In genomic region chr11:70038034-70038834, GRCh38 we compare ENCODE assay signal across 21 cellular contexts. TPM values are rescaled to one million over a fixed set of nuclear protein-coding genes. Genes with fewer than 3 reads are reported as not detected.
A peak's percentile ranks its signal among the peaks of the same experiment; 100 is the strongest.
DNase-seq lines count a peak whose midpoint lies in the region; FAIRE-seq and TF ChIP-seq lines count a peak whose summit lies in the region.
"Had no signal": no experiment of that assay in that cellular context is flagged by ENCODE, and none has a peak within 500 bp of the region (broad histone marks: within the 10 kb centered on the region; RNA-seq: fewer than 3 reads in every experiment).

No MANE protein-coding gene starts in this region.

- TF ChIP-seq CTCF in bronchial epithelial cell (IDR thresholded peaks at IDR 0.05; ENCODE audit: insufficient read depth, low read length, severe bottlenecking) (no peak), PC-9 (conservative IDR thresholded peaks at IDR 0.05) (no peak), mammary epithelial cell (conservative IDR thresholded peaks at IDR 0.05 in 1 of 2, IDR thresholded peaks at IDR 0.05 in 1 of 2; ENCODE audit: extremely low read depth in 1 of 2, insufficient read depth in 1 of 2, low read depth in 1 of 2, low read length in 2 of 2) (no peak)

- H3K4me3 ChIP-seq in bronchial epithelial cell (ENCODE audit: low read depth, low read length) (no peak overlapping the region), trophoblast cell (ENCODE audit: low read depth, low read length) (no peak overlapping the region), PC-9 (no peak overlapping the region), mammary epithelial cell (replicated peaks in 1 of 3; ENCODE audit: insufficient read depth in 1 of 3, low read depth in 2 of 3, low read length in 3 of 3) (no peak overlapping the region)
- H3K4me3 ChIP-seq: GM23338, MG63, SJCRH30 had no signal

- POLR2A ChIA-PET in PC-9 (lab: Charles Lee; ENCODE audit: unreplicated experiment): no interaction called here

- H4K91ac ChIP-seq in trophoblast cell (ENCODE audit: low read depth, low read length): no peak overlapping the region

- H3K79me2 ChIP-seq in trophoblast cell (ENCODE audit: control insufficient read depth, insufficient read depth, low read length, poor library complexity) (no peaks in the 10 kb centered on the region), PC-9 (ENCODE audit: low read depth) (no peaks in the 10 kb centered on the region), mammary epithelial cell (ENCODE audit: insufficient read depth, low read length) (no peaks in the 10 kb centered on the region)

- H3F3A ChIP-seq in PC-9 (ENCODE audit: insufficient read depth, low read depth): no peaks in the 10 kb centered on the region

- WGBS in trophoblast cell (ENCODE audit: extremely low coverage, insufficient coverage, insufficient read length): no CpG with 5 or more reads among the region's 9 CpGs
- WGBS in mammary epithelial cell (ENCODE audit: low coverage, missing lambda C conversion rate): 89% methylated on average over 9 of the region's 9 CpGs

- no peaks in the 10 kb centered on the region for H3K36me3 ChIP-seq in bronchial epithelial cell (ENCODE audit: control insufficient read depth, insufficient read depth, low read length)
- no peaks in the 10 kb centered on the region for H3K36me3 ChIP-seq in trophoblast cell (ENCODE audit: control insufficient read depth in 1 of 2, insufficient read depth in 2 of 2, low read length in 2 of 2)
- no peaks in the 10 kb centered on the region for H3K36me3 ChIP-seq in PC-9 (ENCODE audit: low read depth)
- H3K36me3 ChIP-seq in mammary epithelial cell (ENCODE audit: insufficient read depth, low read length): no peaks in the 10 kb centered on the region
- H3K36me3 ChIP-seq: MG63, SJCRH30 had no signal

- intact Hi-C loops in PC-9 (cut with micrococcal nuclease; ENCODE audit: unreplicated experiment) (no loop called here), mammary epithelial cell (cut with micrococcal nuclease) (no loop called here)

- no peak overlapping the region for H2AK5ac ChIP-seq in trophoblast cell (ENCODE audit: low read length)

- BruUV-seq in PC-9 (replicated peaks; lab: Mats Ljungman, UMichigan): no TSS peak
- BruUV-seq in mammary epithelial cell (replicated peaks; lab: Mats Ljungman, UMichigan): no TSS peak

- H4K20me1 ChIP-seq in PC-9 (ENCODE audit: insufficient read depth): no peaks in the 10 kb centered on the region
- no peaks in the 10 kb centered on the region for H4K20me1 ChIP-seq in mammary epithelial cell (ENCODE audit: insufficient read depth, low read length)

- H3K14ac ChIP-seq in trophoblast cell (ENCODE audit: low read length): no peak overlapping the region

- no peak overlapping the region for H2BK120ac ChIP-seq in trophoblast cell (ENCODE audit: insufficient read depth, low read length, poor library complexity)

- CTCF ChIA-PET in PC-9 (lab: Charles Lee): no interaction called here
- CTCF ChIA-PET in mammary epithelial cell (lab: Charles Lee; ENCODE audit: low non-redundant PET): no interaction called here

- no peak overlapping the region for H3K4me2 ChIP-seq in trophoblast cell (ENCODE audit: low read length)
- no peak overlapping the region for H3K4me2 ChIP-seq in PC-9
- H3K4me2 ChIP-seq in mammary epithelial cell (ENCODE audit: insufficient read depth, low read depth, low read length): no peak overlapping the region
- H3K4me2 ChIP-seq: GM23338 had no signal

- no peaks in the 10 kb centered on the region for H3K79me1 ChIP-seq in trophoblast cell (ENCODE audit: low read length)

- no peak overlapping the region for H4K8ac ChIP-seq in trophoblast cell (ENCODE audit: low read depth, low read length)

- H3K4me1 ChIP-seq in trophoblast cell (ENCODE audit: control insufficient read depth in 1 of 2, insufficient read depth in 2 of 2, low read length in 2 of 2): no peaks in the 10 kb centered on the region
- H3K4me1 ChIP-seq in PC-9 (replicated peaks; ENCODE audit: insufficient read depth): peaks cover 12% of the 10 kb centered on the region
- H3K4me1 ChIP-seq in mammary epithelial cell (ENCODE audit: insufficient read depth, low read length): no peaks in the 10 kb centered on the region
- H3K4me1 ChIP-seq: SJCRH30 had no signal

- H3K9me2 ChIP-seq in PC-9 (ENCODE audit: insufficient read depth): no peaks in the 10 kb centered on the region

- H2AFZ ChIP-seq in trophoblast cell (ENCODE audit: insufficient read depth, low read length, poor library complexity): no peak overlapping the region
- no peak overlapping the region for H2AFZ ChIP-seq in PC-9
- H2AFZ ChIP-seq in mammary epithelial cell (ENCODE audit: low read depth, low read length): no peak overlapping the region
- H2AFZ ChIP-seq: GM23338 had no signal

- H3K27me3 ChIP-seq in bronchial epithelial cell (ENCODE audit: control insufficient read depth, insufficient read depth, low read length) (no peaks in the 10 kb centered on the region), trophoblast cell (ENCODE audit: insufficient read depth, low read length) (no peaks in the 10 kb centered on the region), PC-9 (ENCODE audit: insufficient read depth, low read depth) (no peaks in the 10 kb centered on the region), mammary epithelial cell (ENCODE audit: insufficient read depth, low read length) (no peaks in the 10 kb centered on the region)
- H3K27me3 ChIP-seq: MG63, SJCRH30 had no signal

- peak; percentile 11 for DNase-seq in activated CD8-positive, alpha-beta memory T cell treated with anti-CD3 and anti-CD28 coated beads for 24 hours
- DNase-seq in activated CD8-positive, alpha-beta memory T cell treated with anti-CD3 and anti-CD28 coated beads, Interleukin-2, amount 50 U/mL, for 4 hours: no peak
- DNase-seq in MV-4-11 (lab: John Stamatoyannopoulos, UW): peak; percentile 95
- DNase-seq in bronchial epithelial cell (ENCODE audit: low read depth): peak; percentile 4
- DNase-seq in trophoblast cell: peak; percentile 4 to 61
- no peak for DNase-seq in PC-9
- no peak for DNase-seq in NCI-H1436 (lab: John Stamatoyannopoulos, UW)
- DNase-seq in mammary epithelial cell: no peak
- DNase-seq: 8988T, DMS53, HFFc6, MG63, NCI-H1417 treated with DMSO at 0.1 percent for 48 hours, NCI-H2029 treated with DMSO at 0.1 percent for 48 hours, NCI-H510A, NCI-H82 had no signal

- dilution Hi-C loops in mammary epithelial cell (cut with HindIII; ENCODE audit: low sequenced_read_pairs): no loop called here

- FAIRE-seq in bronchial epithelial cell (lab: Jason Lieb, UNC): no peak
- FAIRE-seq: GM18507 had no signal

- no peak overlapping the region for H4K12ac ChIP-seq in trophoblast cell (ENCODE audit: low read depth, low read length)

- H3K23ac ChIP-seq in trophoblast cell (ENCODE audit: low read length): no peak overlapping the region

- H3K27ac ChIP-seq in trophoblast cell (ENCODE audit: low read depth, low read length) (no peak overlapping the region), PC-9 (no peak overlapping the region), mammary epithelial cell (ENCODE audit: insufficient read depth, low read depth, low read length) (no peak overlapping the region)
- H3K27ac ChIP-seq: C4-2B, RWPE1, SJCRH30 had no signal

- H2BK12ac ChIP-seq in trophoblast cell (ENCODE audit: low read length): no peak overlapping the region

- H3K9ac ChIP-seq in trophoblast cell (ENCODE audit: low read length): no peak overlapping the region
- H3K9ac ChIP-seq in mammary epithelial cell (ENCODE audit: insufficient read depth, low read length): no peak overlapping the region

- H2BK5ac ChIP-seq in trophoblast cell (ENCODE audit: low read depth, low read length, poor library complexity): no peak overlapping the region

- no peak overlapping the region for H3K18ac ChIP-seq in trophoblast cell (ENCODE audit: low read length)

- peaks cover 18% of the 10 kb centered on the region for H3K9me3 ChIP-seq in trophoblast cell (ENCODE audit: insufficient read depth, low read depth, low read length)
- H3K9me3 ChIP-seq in PC-9 (ENCODE audit: insufficient read depth, low read depth): peaks cover 43% of the 10 kb centered on the region
- H3K9me3 ChIP-seq in mammary epithelial cell (replicated peaks; ENCODE audit: insufficient read depth, low read length): peaks cover 30% of the 10 kb centered on the region
- H3K9me3 ChIP-seq: SJCRH30 had no signal

- no peak overlapping the region for H3K4ac ChIP-seq in trophoblast cell (ENCODE audit: low read depth, low read length)

- in situ Hi-C loops in mammary epithelial cell (cut with MboI; ENCODE audit: low sequenced_read_pairs in 2 of 2): no loop called here

RNA-seq across cellular contexts. Expression of gene ANO1, which starts 39.9 kb away (rescaled TPM):
- 1.3 and 1.4 TPM in 2 replicates for total RNA-seq in bronchial epithelial cell
- polyA plus RNA-seq in trophoblast cell (2013): 17.8 and 18.3 TPM in 2 replicates
- total RNA-seq in PC-9 (2021): 107 and 114 TPM in 2 replicates
- total RNA-seq in mammary epithelial cell: 100 to 1,000 TPM in 1 of 2 donors, 10 to 100 TPM in 1; 54.3 to 181 TPM
- 147 TPM for polyA plus RNA-seq in mammary epithelial cell
- 191 TPM for polyA minus RNA-seq in mammary epithelial cell
- total RNA-seq: HFFc6 had no signal

Comparison
In these comparisons a context has a peak if more than half of its experiments do, and no peak if none do; other contexts are left out.
1. DNase-seq: peak in activated CD8-positive, alpha-beta memory T cell treated with anti-CD3 and anti-CD28 coated beads for 24 hours (single experiment), MV-4-11 (single experiment), bronchial epithelial cell (single experiment) and trophoblast cell (2 of 2); none in activated CD8-positive, alpha-beta memory T cell treated with anti-CD3 and anti-CD28 coated beads, Interleukin-2, amount 50 U/mL, for 4 hours (single experiment), PC-9 (0 of 2), NCI-H1436 (single experiment) and mammary epithelial cell (single experiment).
2. RNA of gene ANO1, which starts 39.9 kb away (total RNA-seq): 54.3 to 181 TPM in mammary epithelial cell and 107 to 114 TPM in PC-9; 1.3 to 1.4 TPM in bronchial epithelial cell; every median in the first group is over 10 times any median in the second.